Comparison of ENCODE assay signal across 1 cellular context in genomic region chr17:45585037-45585437, GRCh38.
A peak's percentile ranks its signal among the peaks of the same experiment; 100 is the strongest.
TF ChIP-seq lines count a peak whose summit lies in the region.

No MANE protein-coding gene starts in this region.

TF ChIP-seq in HEK293, 187 proteins besides CTCF, POLR2A, EP300 and RAD21 (continued from another document):
- TF ChIP-seq ZBTB11 (tag by site-specific recombination; conservative IDR thresholded peaks at IDR 0.05; ENCODE audit: low read depth) (0 out of 2 replicates have a peak, but pooled peaks have one; percentile 10), PATZ1 (tag by site-specific recombination; IDR thresholded peaks at IDR 0.05) (peak; percentile 61), ZNF692 (tag by site-specific recombination; IDR thresholded peaks at IDR 0.05) (0 out of 2 replicates have a peak, but pooled peaks have one; percentile 1)
